16 cellular contexts compared by ENCODE assay signal in the genomic region with DNA sequence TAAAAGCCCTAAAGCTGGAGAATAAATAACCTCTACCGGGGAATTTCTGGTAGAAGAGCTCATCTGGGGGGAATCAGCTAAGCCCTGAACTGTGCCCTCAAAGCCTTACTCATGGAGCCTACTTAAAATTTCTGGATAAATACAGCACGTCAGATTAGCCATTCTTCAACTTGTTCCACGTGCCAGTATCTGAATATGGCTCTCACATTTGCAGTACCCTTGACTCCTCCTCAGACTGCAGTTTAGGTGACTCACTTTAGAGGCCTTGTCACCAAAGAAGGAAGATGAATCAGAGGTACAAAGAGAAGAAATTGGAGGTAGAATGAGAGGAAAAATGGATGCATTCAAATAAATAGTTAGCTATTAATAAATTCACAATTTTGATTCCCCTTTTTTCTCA. TPM values are rescaled to one million over a fixed set of nuclear protein-coding genes. Genes with fewer than 3 reads are reported as not detected.
"Had no signal": no experiment of that assay in that cellular context is flagged by ENCODE, and none has a peak within 500 bp of the region (broad histone marks: within the 10 kb centered on the region; RNA-seq: fewer than 3 reads in every experiment).

No MANE protein-coding gene starts in this region.

- DNase-seq: activated CD4-positive, alpha-beta T cell treated with anti-CD3 and anti-CD28 coated beads for 48 hours; activated naive CD4-positive, alpha-beta T cell; colonic mucosa; gastrocnemius medialis; tibial artery had no signal

- H3K27ac ChIP-seq: ascending aorta, colonic mucosa, gastrocnemius medialis, hepatocyte, neural progenitor cell, parathyroid adenoma, skin epidermis, tibial artery, vagina had no signal

- H3K36me3 ChIP-seq: ascending aorta, colonic mucosa, gastrocnemius medialis, neural progenitor cell, tibial artery, vagina had no signal

- ATAC-seq: gastrocnemius medialis had no signal

- H3K4me3 Mint-ChIP-seq: activated T-helper 1 cell treated with anti-CD3 and anti-CD28 coated beads, Interleukin-12 subunit alpha, Interleukin-12 subunit beta, Interleukin-2, Interleukin-4 antibody, amounts not matched to agents 30 ng/mL and 10 ng/mL and 1 ng/mL, durations not matched to agents 14 hours and 24 hours and 36 hours; neural progenitor cell had no signal

- H3K27ac Mint-ChIP-seq: activated T-helper 1 cell treated with anti-CD3 and anti-CD28 coated beads, Interleukin-12 subunit alpha, Interleukin-12 subunit beta, Interleukin-2, Interleukin-4 antibody, amounts not matched to agents 30 ng/mL and 10 ng/mL and 1 ng/mL, durations not matched to agents 14 hours and 24 hours and 36 hours; neural progenitor cell had no signal

- H3K27me3 ChIP-seq: ascending aorta, colonic mucosa, gastrocnemius medialis, hepatocyte, neural progenitor cell, tibial artery, vagina had no signal

- H3K9me3 ChIP-seq: ascending aorta, colonic mucosa, gastrocnemius medialis, tibial artery, vagina had no signal

- FAIRE-seq: endothelial cell of umbilical vein had no signal

- H3K4me1 Mint-ChIP-seq: neural progenitor cell had no signal

- H3K36me3 Mint-ChIP-seq: neural progenitor cell had no signal

- H3K4me2 ChIP-seq: hepatocyte, neural progenitor cell had no signal

- H3K4me1 ChIP-seq: ascending aorta, colonic mucosa, gastrocnemius medialis, neural progenitor cell, parathyroid adenoma, tibial artery, vagina had no signal

- H3K9ac ChIP-seq: neural progenitor cell, parathyroid adenoma had no signal

- H2AFZ ChIP-seq: hepatocyte, neural progenitor cell, parathyroid adenoma had no signal

- H3K79me2 ChIP-seq: hepatocyte, parathyroid adenoma had no signal

- H3K9me3 Mint-ChIP-seq: activated T-helper 1 cell treated with anti-CD3 and anti-CD28 coated beads, Interleukin-12 subunit alpha, Interleukin-12 subunit beta, Interleukin-2, Interleukin-4 antibody, amounts not matched to agents 30 ng/mL and 10 ng/mL and 1 ng/mL, durations not matched to agents 14 hours and 24 hours and 36 hours had no signal

- H3K4me3 ChIP-seq: ascending aorta, colonic mucosa, gastrocnemius medialis, hepatocyte, neural progenitor cell, skin epidermis, tibial artery, vagina had no signal

RNA-seq across cellular contexts. Expression of gene POTEC, which starts 34.6 kb away (rescaled TPM):
- total RNA-seq: activated T-helper 1 cell treated with anti-CD3 and anti-CD28 coated beads, Interleukin-12 subunit alpha, Interleukin-12 subunit beta, Interleukin-2, Interleukin-4 antibody, amounts not matched to agents 30 ng/mL and 10 ng/mL and 1 ng/mL, durations not matched to agents 14 hours and 24 hours and 36 hours; ascending aorta; colonic mucosa; endothelial cell of umbilical vein; gastrocnemius medialis; hepatocyte; kidney epithelial cell; lower leg skin; renal cortical epithelial cell; vagina had no signal
